In the genomic region with DNA sequence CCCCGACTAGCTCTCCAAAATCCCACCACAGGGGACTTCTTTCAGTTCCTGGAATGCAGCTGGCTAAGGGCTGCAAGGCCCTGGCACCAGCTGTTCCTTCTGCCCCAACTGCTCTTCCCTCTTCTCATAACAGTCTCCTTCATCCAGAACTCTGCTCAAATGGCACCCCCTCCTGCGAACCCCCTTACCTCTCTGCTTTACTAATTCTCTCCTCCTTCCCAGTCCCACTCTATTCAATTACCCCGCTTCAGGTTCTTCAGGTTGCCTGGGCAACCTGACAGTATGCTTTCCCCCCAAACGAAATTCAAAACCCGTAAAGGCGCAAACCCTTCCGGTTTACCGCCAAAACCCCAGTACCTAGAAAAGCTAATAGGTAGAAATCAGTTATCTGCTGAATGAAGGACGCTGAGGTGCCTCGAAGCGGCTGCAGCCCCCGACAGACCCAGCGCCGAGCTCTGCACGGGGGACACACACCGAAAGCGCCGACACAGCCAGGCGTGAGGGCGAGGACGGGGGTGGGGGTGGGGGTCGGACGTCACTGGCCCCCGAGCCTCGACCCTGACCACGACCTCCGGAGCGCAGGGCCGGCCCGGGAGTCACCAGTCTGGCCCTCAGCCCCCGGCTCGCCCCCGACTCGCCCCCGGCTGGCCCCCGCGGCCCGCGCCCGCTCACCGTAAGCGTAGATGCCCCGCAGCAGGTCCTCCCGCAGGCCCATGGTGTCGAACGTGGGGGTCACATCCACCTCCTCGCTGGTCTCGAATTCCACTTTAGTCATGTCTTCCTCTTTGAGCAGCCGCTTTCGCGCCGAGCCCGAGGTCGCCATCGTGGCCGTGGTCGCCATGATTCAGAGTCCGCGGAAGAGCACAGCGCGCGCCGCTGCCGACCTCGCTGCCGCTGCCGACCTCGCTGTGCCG, we compare ENCODE assay signal across 1 cellular context.
TF ChIP-seq lines count a peak whose summit lies in the region.

No MANE protein-coding gene starts in this region.

TF ChIP-seq in WTC11, 78 proteins besides CTCF, POLR2A, EP300 and RAD21 (continued from another document):
- TF ChIP-seq, protein P1, sequence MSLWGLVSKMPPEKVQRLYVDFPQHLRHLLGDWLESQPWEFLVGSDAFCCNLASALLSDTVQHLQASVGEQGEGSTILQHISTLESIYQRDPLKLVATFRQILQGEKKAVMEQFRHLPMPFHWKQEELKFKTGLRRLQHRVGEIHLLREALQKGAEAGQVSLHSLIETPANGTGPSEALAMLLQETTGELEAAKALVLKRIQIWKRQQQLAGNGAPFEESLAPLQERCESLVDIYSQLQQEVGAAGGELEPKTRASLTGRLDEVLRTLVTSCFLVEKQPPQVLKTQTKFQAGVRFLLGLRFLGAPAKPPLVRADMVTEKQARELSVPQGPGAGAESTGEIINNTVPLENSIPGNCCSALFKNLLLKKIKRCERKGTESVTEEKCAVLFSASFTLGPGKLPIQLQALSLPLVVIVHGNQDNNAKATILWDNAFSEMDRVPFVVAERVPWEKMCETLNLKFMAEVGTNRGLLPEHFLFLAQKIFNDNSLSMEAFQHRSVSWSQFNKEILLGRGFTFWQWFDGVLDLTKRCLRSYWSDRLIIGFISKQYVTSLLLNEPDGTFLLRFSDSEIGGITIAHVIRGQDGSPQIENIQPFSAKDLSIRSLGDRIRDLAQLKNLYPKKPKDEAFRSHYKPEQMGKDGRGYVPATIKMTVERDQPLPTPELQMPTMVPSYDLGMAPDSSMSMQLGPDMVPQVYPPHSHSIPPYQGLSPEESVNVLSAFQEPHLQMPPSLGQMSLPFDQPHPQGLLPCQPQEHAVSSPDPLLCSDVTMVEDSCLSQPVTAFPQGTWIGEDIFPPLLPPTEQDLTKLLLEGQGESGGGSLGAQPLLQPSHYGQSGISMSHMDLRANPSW (CRISPR knock-in tag; conservative IDR thresholded peaks at IDR 0.05; ENCODE audit: low read depth): 0 out of 2 replicates have a peak, but pooled peaks have one; percentile 30
- TF ChIP-seq, protein P2, sequence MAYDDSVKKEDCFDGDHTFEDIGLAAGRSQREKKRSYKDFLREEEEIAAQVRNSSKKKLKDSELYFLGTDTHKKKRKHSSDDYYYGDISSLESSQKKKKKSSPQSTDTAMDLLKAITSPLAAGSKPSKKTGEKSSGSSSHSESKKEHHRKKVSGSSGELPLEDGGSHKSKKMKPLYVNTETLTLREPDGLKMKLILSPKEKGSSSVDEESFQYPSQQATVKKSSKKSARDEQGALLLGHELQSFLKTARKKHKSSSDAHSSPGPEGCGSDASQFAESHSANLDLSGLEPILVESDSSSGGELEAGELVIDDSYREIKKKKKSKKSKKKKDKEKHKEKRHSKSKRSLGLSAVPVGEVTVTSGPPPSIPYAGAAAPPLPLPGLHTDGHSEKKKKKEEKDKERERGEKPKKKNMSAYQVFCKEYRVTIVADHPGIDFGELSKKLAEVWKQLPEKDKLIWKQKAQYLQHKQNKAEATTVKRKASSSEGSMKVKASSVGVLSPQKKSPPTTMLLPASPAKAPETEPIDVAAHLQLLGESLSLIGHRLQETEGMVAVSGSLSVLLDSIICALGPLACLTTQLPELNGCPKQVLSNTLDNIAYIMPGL (CRISPR knock-in tag; IDR thresholded peaks at IDR 0.05): no peak
- TF ChIP-seq, protein P3, sequence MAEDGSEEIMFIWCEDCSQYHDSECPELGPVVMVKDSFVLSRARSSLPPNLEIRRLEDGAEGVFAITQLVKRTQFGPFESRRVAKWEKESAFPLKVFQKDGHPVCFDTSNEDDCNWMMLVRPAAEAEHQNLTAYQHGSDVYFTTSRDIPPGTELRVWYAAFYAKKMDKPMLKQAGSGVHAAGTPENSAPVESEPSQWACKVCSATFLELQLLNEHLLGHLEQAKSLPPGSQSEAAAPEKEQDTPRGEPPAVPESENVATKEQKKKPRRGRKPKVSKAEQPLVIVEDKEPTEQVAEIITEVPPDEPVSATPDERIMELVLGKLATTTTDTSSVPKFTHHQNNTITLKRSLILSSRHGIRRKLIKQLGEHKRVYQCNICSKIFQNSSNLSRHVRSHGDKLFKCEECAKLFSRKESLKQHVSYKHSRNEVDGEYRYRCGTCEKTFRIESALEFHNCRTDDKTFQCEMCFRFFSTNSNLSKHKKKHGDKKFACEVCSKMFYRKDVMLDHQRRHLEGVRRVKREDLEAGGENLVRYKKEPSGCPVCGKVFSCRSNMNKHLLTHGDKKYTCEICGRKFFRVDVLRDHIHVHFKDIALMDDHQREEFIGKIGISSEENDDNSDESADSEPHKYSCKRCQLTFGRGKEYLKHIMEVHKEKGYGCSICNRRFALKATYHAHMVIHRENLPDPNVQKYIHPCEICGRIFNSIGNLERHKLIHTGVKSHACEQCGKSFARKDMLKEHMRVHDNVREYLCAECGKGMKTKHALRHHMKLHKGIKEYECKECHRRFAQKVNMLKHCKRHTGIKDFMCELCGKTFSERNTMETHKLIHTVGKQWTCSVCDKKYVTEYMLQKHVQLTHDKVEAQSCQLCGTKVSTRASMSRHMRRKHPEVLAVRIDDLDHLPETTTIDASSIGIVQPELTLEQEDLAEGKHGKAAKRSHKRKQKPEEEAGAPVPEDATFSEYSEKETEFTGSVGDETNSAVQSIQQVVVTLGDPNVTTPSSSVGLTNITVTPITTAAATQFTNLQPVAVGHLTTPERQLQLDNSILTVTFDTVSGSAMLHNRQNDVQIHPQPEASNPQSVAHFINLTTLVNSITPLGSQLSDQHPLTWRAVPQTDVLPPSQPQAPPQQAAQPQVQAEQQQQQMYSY (CRISPR knock-in tag; IDR thresholded peaks at IDR 0.05): no peak
- TF ChIP-seq, protein P4, sequence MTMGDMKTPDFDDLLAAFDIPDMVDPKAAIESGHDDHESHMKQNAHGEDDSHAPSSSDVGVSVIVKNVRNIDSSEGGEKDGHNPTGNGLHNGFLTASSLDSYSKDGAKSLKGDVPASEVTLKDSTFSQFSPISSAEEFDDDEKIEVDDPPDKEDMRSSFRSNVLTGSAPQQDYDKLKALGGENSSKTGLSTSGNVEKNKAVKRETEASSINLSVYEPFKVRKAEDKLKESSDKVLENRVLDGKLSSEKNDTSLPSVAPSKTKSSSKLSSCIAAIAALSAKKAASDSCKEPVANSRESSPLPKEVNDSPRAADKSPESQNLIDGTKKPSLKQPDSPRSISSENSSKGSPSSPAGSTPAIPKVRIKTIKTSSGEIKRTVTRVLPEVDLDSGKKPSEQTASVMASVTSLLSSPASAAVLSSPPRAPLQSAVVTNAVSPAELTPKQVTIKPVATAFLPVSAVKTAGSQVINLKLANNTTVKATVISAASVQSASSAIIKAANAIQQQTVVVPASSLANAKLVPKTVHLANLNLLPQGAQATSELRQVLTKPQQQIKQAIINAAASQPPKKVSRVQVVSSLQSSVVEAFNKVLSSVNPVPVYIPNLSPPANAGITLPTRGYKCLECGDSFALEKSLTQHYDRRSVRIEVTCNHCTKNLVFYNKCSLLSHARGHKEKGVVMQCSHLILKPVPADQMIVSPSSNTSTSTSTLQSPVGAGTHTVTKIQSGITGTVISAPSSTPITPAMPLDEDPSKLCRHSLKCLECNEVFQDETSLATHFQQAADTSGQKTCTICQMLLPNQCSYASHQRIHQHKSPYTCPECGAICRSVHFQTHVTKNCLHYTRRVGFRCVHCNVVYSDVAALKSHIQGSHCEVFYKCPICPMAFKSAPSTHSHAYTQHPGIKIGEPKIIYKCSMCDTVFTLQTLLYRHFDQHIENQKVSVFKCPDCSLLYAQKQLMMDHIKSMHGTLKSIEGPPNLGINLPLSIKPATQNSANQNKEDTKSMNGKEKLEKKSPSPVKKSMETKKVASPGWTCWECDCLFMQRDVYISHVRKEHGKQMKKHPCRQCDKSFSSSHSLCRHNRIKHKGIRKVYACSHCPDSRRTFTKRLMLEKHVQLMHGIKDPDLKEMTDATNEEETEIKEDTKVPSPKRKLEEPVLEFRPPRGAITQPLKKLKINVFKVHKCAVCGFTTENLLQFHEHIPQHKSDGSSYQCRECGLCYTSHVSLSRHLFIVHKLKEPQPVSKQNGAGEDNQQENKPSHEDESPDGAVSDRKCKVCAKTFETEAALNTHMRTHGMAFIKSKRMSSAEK (CRISPR knock-in tag; IDR thresholded peaks at IDR 0.05; ENCODE audit: borderline replicate concordance): no peak
- TF ChIP-seq, protein P5, sequence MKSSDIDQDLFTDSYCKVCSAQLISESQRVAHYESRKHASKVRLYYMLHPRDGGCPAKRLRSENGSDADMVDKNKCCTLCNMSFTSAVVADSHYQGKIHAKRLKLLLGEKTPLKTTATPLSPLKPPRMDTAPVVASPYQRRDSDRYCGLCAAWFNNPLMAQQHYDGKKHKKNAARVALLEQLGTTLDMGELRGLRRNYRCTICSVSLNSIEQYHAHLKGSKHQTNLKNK (CRISPR knock-in tag; IDR thresholded peaks at IDR 0.05): no peak
- TF ChIP-seq JAZF1 (CRISPR knock-in tag; IDR thresholded peaks at IDR 0.05) (no peak), ATF1 (CRISPR knock-in tag; IDR thresholded peaks at IDR 0.05) (0 out of 2 replicates have a peak, but pooled peaks have one; percentile 22), SOX15 (CRISPR knock-in tag; IDR thresholded peaks at IDR 0.05) (no peak), CBFB (CRISPR knock-in tag; IDR thresholded peaks at IDR 0.05; ENCODE audit: low read depth) (peak; percentile 35; the same call in 1 of the 2 replicates), TEAD1 (CRISPR knock-in tag; IDR thresholded peaks at IDR 0.05) (no peak), ZNF416 (CRISPR knock-in tag; IDR thresholded peaks at IDR 0.05) (no peak), MYBL2 (CRISPR knock-in tag; IDR thresholded peaks at IDR 0.05) (no peak), RELA (CRISPR knock-in tag; IDR thresholded peaks at IDR 0.05; ENCODE audit: borderline replicate concordance) (peak; percentile 63; the same call in 1 of the 2 replicates), KAT7 (CRISPR knock-in tag; IDR thresholded peaks at IDR 0.05; ENCODE audit: borderline replicate concordance) (0 out of 2 replicates have a peak, but pooled peaks have one; percentile 81), FOXJ3 (CRISPR knock-in tag; IDR thresholded peaks at IDR 0.05; ENCODE audit: borderline replicate concordance) (no peak)
- TF ChIP-seq, protein P6, sequence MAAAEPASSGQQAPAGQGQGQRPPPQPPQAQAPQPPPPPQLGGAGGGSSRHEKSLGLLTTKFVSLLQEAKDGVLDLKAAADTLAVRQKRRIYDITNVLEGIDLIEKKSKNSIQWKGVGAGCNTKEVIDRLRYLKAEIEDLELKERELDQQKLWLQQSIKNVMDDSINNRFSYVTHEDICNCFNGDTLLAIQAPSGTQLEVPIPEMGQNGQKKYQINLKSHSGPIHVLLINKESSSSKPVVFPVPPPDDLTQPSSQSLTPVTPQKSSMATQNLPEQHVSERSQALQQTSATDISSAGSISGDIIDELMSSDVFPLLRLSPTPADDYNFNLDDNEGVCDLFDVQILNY (CRISPR knock-in tag; IDR thresholded peaks at IDR 0.05): 0 out of 2 replicates have a peak, but pooled peaks have one; percentile 34
- TF ChIP-seq, protein P7, sequence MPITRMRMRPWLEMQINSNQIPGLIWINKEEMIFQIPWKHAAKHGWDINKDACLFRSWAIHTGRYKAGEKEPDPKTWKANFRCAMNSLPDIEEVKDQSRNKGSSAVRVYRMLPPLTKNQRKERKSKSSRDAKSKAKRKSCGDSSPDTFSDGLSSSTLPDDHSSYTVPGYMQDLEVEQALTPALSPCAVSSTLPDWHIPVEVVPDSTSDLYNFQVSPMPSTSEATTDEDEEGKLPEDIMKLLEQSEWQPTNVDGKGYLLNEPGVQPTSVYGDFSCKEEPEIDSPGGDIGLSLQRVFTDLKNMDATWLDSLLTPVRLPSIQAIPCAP (CRISPR knock-in tag; IDR thresholded peaks at IDR 0.05): no peak
- TF ChIP-seq, protein P8, sequence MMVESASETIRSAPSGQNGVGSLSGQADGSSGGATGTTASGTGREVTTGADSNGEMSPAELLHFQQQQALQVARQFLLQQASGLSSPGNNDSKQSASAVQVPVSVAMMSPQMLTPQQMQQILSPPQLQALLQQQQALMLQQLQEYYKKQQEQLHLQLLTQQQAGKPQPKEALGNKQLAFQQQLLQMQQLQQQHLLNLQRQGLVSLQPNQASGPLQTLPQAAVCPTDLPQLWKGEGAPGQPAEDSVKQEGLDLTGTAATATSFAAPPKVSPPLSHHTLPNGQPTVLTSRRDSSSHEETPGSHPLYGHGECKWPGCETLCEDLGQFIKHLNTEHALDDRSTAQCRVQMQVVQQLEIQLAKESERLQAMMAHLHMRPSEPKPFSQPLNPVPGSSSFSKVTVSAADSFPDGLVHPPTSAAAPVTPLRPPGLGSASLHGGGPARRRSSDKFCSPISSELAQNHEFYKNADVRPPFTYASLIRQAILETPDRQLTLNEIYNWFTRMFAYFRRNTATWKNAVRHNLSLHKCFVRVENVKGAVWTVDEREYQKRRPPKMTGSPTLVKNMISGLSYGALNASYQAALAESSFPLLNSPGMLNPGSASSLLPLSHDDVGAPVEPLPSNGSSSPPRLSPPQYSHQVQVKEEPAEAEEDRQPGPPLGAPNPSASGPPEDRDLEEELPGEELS (CRISPR knock-in tag; IDR thresholded peaks at IDR 0.05): 0 out of 2 replicates have a peak, but pooled peaks have one; percentile 13
- TF ChIP-seq, protein P9, sequence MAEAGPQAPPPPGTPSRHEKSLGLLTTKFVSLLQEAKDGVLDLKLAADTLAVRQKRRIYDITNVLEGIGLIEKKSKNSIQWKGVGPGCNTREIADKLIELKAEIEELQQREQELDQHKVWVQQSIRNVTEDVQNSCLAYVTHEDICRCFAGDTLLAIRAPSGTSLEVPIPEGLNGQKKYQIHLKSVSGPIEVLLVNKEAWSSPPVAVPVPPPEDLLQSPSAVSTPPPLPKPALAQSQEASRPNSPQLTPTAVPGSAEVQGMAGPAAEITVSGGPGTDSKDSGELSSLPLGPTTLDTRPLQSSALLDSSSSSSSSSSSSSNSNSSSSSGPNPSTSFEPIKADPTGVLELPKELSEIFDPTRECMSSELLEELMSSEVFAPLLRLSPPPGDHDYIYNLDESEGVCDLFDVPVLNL (CRISPR knock-in tag; IDR thresholded peaks at IDR 0.05; ENCODE audit: borderline replicate concordance, low read depth): no peak
